Comparison of ENCODE assay signal across 9 cellular contexts in the genomic region with DNA sequence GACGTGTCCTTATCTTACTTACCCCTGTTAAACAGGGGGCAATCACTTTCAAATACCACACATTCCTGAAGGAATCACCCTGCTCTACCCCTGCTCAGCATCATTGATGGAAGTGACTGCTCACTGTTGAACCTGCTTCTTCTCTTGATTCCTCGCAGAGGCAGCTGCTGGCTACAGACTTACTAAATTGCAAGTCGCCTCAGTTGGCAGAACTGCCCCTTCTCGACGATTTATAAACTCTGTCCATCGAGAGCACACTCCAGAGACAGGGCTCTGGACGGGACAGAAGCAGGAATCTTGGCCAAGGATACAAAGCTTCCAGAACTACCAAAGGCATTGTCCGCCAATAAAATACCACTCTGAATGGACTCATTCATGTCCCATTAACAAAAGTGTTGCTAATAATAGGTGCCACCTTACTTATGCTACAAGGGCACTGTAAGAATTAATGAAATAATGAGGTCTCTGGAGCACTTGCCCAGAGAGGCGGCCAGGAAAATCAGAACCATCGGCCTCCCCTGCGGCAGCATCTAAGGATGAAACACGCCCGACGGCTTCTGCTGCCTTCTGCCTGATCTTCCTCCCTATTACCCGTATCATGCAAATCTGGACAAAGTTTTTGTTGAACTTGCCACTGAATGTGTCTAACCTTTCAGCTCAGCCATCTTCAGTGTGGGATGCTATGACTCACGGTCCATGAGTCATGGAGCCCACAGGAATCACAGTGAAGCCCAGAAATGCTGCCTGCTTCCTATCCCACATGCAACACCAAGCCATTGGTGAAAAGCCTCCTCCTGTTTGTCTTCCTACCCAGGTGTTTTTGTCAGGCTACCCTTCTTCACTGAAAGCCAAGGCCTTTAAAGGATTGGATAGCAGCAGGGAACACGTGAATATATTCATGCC.
DNase-seq lines count a peak whose midpoint lies in the region; ATAC-seq and TF ChIP-seq lines count a peak whose summit lies in the region.
"Had no signal": no experiment of that assay in that cellular context is flagged by ENCODE, and none has a peak within 500 bp of the region (broad histone marks: within the 10 kb centered on the region; RNA-seq: fewer than 3 reads in every experiment).

No MANE protein-coding gene starts in this region.

- peaks cover 12% of the 10 kb centered on the region for H3K27me3 Mint-ChIP-seq in activated T-helper 1 cell treated with anti-CD3 and anti-CD28 coated beads, Interleukin-12 subunit alpha, Interleukin-12 subunit beta, Interleukin-2, Interleukin-4 antibody, amounts not matched to agents 30 ng/mL and 10 ng/mL and 1 ng/mL, durations not matched to agents 14 hours and 24 hours and 36 hours (ENCODE audit: insufficient read depth)
- H3K27me3 Mint-ChIP-seq: dendritic cell treated with granulocyte-macrophage colony-stimulating factor and Interleukin-4, amounts not matched to agents 40 ng/mL and 50 ng/mL, for 4 days had no signal

- peak; percentile 90 for DNase-seq in AG10803 (ENCODE audit: low read depth)
- peak; percentile 95 for DNase-seq in M059J (ENCODE audit: low read depth)
- DNase-seq in brain microvascular endothelial cell = peak; percentile 98
- DNase-seq in lung microvascular endothelial cell (ENCODE audit: low read depth in 2 of 2) = peak; percentile 91 to 99
- DNase-seq in stimulated activated CD8-positive, alpha-beta memory T cell treated with anti-CD3 and anti-CD28 coated beads, Interleukin-4, amount 100 ng/mL, for 48 hours = peak; percentile 66
- DNase-seq in NCI-H2171 treated with DMSO at 0.1 percent for 48 hours (lab: John Stamatoyannopoulos, UW) = no peak
- DNase-seq in activated T-helper 1 cell treated with anti-CD3 and anti-CD28 coated beads, Interleukin-12 subunit alpha, Interleukin-12 subunit beta, Interleukin-2, Interleukin-4 antibody, amounts not matched to agents 30 ng/mL and 10 ng/mL and 1 ng/mL, durations not matched to agents 14 hours and 24 hours and 36 hours (ENCODE audit: low spot score) = no peak

- peaks cover 12% of the 10 kb centered on the region for H3K4me1 Mint-ChIP-seq in activated T-helper 1 cell treated with anti-CD3 and anti-CD28 coated beads, Interleukin-12 subunit alpha, Interleukin-12 subunit beta, Interleukin-2, Interleukin-4 antibody, amounts not matched to agents 30 ng/mL and 10 ng/mL and 1 ng/mL, durations not matched to agents 14 hours and 24 hours and 36 hours (ENCODE audit: low read depth)

- H3K9me3 Mint-ChIP-seq in activated T-helper 1 cell treated with anti-CD3 and anti-CD28 coated beads, Interleukin-12 subunit alpha, Interleukin-12 subunit beta, Interleukin-2, Interleukin-4 antibody, amounts not matched to agents 30 ng/mL and 10 ng/mL and 1 ng/mL, durations not matched to agents 14 hours and 24 hours and 36 hours = no peaks in the 10 kb centered on the region
- H3K9me3 Mint-ChIP-seq: dendritic cell treated with granulocyte-macrophage colony-stimulating factor and Interleukin-4, amounts not matched to agents 40 ng/mL and 50 ng/mL, for 4 days had no signal

- no peak for ATAC-seq in GM18858 (IDR thresholded peaks at IDR 0.05; ENCODE audit: unreplicated experiment)

- in situ Hi-C loops in brain microvascular endothelial cell (cut with HindIII; ENCODE audit: low pct_ligation_motif_present, low sequenced_read_pairs) = no loop called here

- intact Hi-C loops in activated T-helper 1 cell treated with anti-CD3 and anti-CD28 coated beads, Interleukin-12 subunit alpha, Interleukin-12 subunit beta, Interleukin-2, Interleukin-4 antibody, amounts not matched to agents 30 ng/mL and 10 ng/mL and 1 ng/mL, durations not matched to agents 14 hours and 24 hours and 36 hours (cut with micrococcal nuclease) = loop anchor here (1.0 kb wide), 2 partner anchors 11 to 39 kb away; no protein-coding TSS in a partner anchor

- no peaks in the 10 kb centered on the region for H3K27me3 ChIP-seq in brain microvascular endothelial cell (replicated peaks)

- no peaks in the 10 kb centered on the region for H3K36me3 ChIP-seq in brain microvascular endothelial cell (replicated peaks)

- H3K4me3 ChIP-seq in AG10803 (ENCODE audit: low read length) (no peak overlapping the region), brain microvascular endothelial cell (ENCODE audit: low read depth, low read length) (no peak overlapping the region)

- H3K4me3 Mint-ChIP-seq in activated T-helper 1 cell treated with anti-CD3 and anti-CD28 coated beads, Interleukin-12 subunit alpha, Interleukin-12 subunit beta, Interleukin-2, Interleukin-4 antibody, amounts not matched to agents 30 ng/mL and 10 ng/mL and 1 ng/mL, durations not matched to agents 14 hours and 24 hours and 36 hours = no peak overlapping the region
- H3K4me3 Mint-ChIP-seq: dendritic cell treated with granulocyte-macrophage colony-stimulating factor and Interleukin-4, amounts not matched to agents 40 ng/mL and 50 ng/mL, for 4 days had no signal

- no peak overlapping the region for H3K27ac ChIP-seq in brain microvascular endothelial cell

- H3K36me3 Mint-ChIP-seq in activated T-helper 1 cell treated with anti-CD3 and anti-CD28 coated beads, Interleukin-12 subunit alpha, Interleukin-12 subunit beta, Interleukin-2, Interleukin-4 antibody, amounts not matched to agents 30 ng/mL and 10 ng/mL and 1 ng/mL, durations not matched to agents 14 hours and 24 hours and 36 hours (ENCODE audit: low read depth) = no peaks in the 10 kb centered on the region

- no peak overlapping the region for H3K27ac Mint-ChIP-seq in activated T-helper 1 cell treated with anti-CD3 and anti-CD28 coated beads, Interleukin-12 subunit alpha, Interleukin-12 subunit beta, Interleukin-2, Interleukin-4 antibody, amounts not matched to agents 30 ng/mL and 10 ng/mL and 1 ng/mL, durations not matched to agents 14 hours and 24 hours and 36 hours
- H3K27ac Mint-ChIP-seq: dendritic cell treated with granulocyte-macrophage colony-stimulating factor and Interleukin-4, amounts not matched to agents 40 ng/mL and 50 ng/mL, for 4 days had no signal

- TF ChIP-seq CTCF in AG10803 (conservative IDR thresholded peaks at IDR 0.05; ENCODE audit: low read length) = no peak
- TF ChIP-seq CTCF in brain microvascular endothelial cell (IDR thresholded peaks at IDR 0.05; ENCODE audit: low read depth, low read length, missing control alignments) = no peak

Comparison
In these comparisons a context has a peak if more than half of its experiments do, and no peak if none do; other contexts are left out.
1. DNase-seq: peak in AG10803 (single experiment), M059J (single experiment), brain microvascular endothelial cell (single experiment), lung microvascular endothelial cell (2 of 2) and stimulated activated CD8-positive, alpha-beta memory T cell treated with anti-CD3 and anti-CD28 coated beads, Interleukin-4, amount 100 ng/mL, for 48 hours (single experiment); none in NCI-H2171 treated with DMSO at 0.1 percent for 48 hours (single experiment) and activated T-helper 1 cell treated with anti-CD3 and anti-CD28 coated beads, Interleukin-12 subunit alpha, Interleukin-12 subunit beta, Interleukin-2, Interleukin-4 antibody, amounts not matched to agents 30 ng/mL and 10 ng/mL and 1 ng/mL, durations not matched to agents 14 hours and 24 hours and 36 hours (single experiment).